1 cellular context compared by ENCODE assay signal in the genomic region with DNA sequence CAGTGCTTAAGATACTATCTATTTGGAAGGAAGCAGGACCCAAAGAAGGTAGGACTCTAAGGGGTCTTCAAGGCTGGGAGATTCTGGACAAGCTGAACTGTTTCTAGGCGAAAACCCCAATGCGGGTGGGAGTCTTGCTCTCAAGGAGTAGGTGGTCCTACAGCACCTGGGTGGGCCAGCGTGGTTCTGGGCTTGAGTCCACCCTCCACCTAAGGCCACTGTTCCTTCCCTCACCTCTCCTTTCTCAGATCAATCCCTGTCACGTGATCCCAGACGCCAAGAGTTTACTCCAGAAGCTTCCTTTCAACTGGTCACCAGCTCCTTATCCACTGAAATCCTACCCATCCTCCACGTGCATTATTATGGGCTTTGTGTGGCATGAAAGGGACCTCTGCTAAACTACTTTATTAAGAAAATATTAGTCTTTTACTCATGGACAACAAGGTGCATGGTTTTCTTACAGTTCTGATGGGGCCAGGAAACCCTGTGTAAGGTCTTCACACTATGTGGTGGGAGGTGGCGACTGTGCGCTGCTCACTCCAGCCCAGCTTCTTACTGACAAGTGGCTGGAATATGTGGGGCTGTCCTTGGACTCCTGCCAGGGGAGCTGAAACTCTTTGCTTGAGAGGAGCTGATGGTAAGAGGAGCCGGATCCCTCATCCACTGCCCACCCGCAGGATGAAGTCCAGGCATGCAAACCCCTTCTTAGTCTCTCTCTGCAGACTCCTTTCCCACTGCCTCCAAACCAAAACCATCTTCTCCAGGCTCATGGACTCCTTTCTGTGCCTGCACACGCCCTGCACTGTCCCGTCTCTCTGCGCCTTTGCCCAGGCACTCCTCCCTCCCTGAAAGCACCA.
TF ChIP-seq lines count a peak whose summit lies in the region.

No MANE protein-coding gene starts in this region.

TF ChIP-seq in K562, 482 proteins besides CTCF, POLR2A, EP300 and RAD21 (continued from another document):
- TF ChIP-seq POU5F1 (IDR thresholded peaks at IDR 0.05; ENCODE audit: borderline replicate concordance, low read depth, low read length, partially characterized antibody): no peak
